34 cellular contexts compared by ENCODE assay signal in genomic region chr1:227799756-227800155, GRCh38. TPM values are rescaled to one million over a fixed set of nuclear protein-coding genes. Genes with fewer than 3 reads are reported as not detected.
"Had no signal": no experiment of that assay in that cellular context is flagged by ENCODE, and none has a peak within 500 bp of the region (broad histone marks: within the 10 kb centered on the region; RNA-seq: fewer than 3 reads in every experiment).

No MANE protein-coding gene starts in this region.

- FAIRE-seq: endometrium, keratinocyte had no signal

- H3K9me3 ChIP-seq: colonic mucosa, gastrocnemius medialis, mucosa of descending colon had no signal

- H3K27ac ChIP-seq: colonic mucosa, epithelial cell of prostate, esophagus squamous epithelium, gastrocnemius medialis, heart right ventricle, left lung, lower lobe of right lung had no signal

- H3K4me1 Mint-ChIP-seq: endodermal cell, naive B cell had no signal

- H3K4me1 ChIP-seq: colonic mucosa, gastrocnemius medialis, left lung had no signal

- H3K4me3 Mint-ChIP-seq: dendritic cell treated with granulocyte-macrophage colony-stimulating factor and Interleukin-4, amounts not matched to agents 40 ng/mL and 50 ng/mL, for 4 days; effector memory CD8-positive, alpha-beta T cell; endodermal cell; mesothelial cell of epicardium; naive B cell had no signal

- H3K27me3 ChIP-seq: colonic mucosa, gastrocnemius medialis had no signal

- H3K36me3 ChIP-seq: colonic mucosa, esophagus squamous epithelium, gastrocnemius medialis, heart right ventricle, left lung, lower lobe of right lung had no signal

- DNase-seq: colonic mucosa; cortex of kidney; effector CD8-positive, alpha-beta T cell; effector memory CD8-positive, alpha-beta T cell; endodermal cell; erythroblast; esophagus squamous epithelium; foreskin fibroblast; foreskin melanocyte; gastrocnemius medialis; glutamatergic neuron; head of caudate nucleus; heart right ventricle; hippocampal formation; left cardiac atrium; left lung; left ventricle myocardium superior; lower lobe of right lung; mesenchymal stem cell; mucosa of descending colon; naive B cell had no signal

- H3K9me3 Mint-ChIP-seq: dendritic cell treated with granulocyte-macrophage colony-stimulating factor and Interleukin-4, amounts not matched to agents 40 ng/mL and 50 ng/mL, for 4 days; effector memory CD8-positive, alpha-beta T cell; endodermal cell had no signal

- H3K27ac Mint-ChIP-seq: dendritic cell treated with granulocyte-macrophage colony-stimulating factor and Interleukin-4, amounts not matched to agents 40 ng/mL and 50 ng/mL, for 4 days; effector memory CD8-positive, alpha-beta T cell; endodermal cell; mesothelial cell of epicardium had no signal

- H3K36me3 Mint-ChIP-seq: mesothelial cell of epicardium had no signal

- H3K4me3 ChIP-seq: colonic mucosa, esophagus squamous epithelium, gastrocnemius medialis, heart right ventricle, left lung, lower lobe of right lung, mucosa of descending colon had no signal

- ATAC-seq: effector memory CD8-positive, alpha-beta T cell; esophagus mucosa; gastrocnemius medialis; heart right ventricle; left cardiac atrium; left lung; left ventricle myocardium superior; lower lobe of right lung; mucosa of descending colon had no signal

RNA-seq across cellular contexts. Expression of gene PRSS38, which starts 15.7 kb away (rescaled TPM):
- total RNA-seq: colonic mucosa, dermis microvascular lymphatic vessel endothelial cell, endodermal cell, esophagus mucosa, esophagus squamous epithelium, gastrocnemius medialis, glomerular endothelial cell, heart right ventricle, kidney epithelial cell, left cardiac atrium, left lung, left ventricle myocardium superior, lower leg skin, lower lobe of right lung, lung microvascular endothelial cell, mesenteric fat pad, mesothelial cell of epicardium, mucosa of descending colon, myocyte had no signal
- polyA plus RNA-seq: heart right ventricle, keratinocyte had no signal
